ENCODE assay signal across 1 cellular context in genomic region chr10:125004571-125005311, GRCh38.
TF ChIP-seq lines count a peak whose summit lies in the region.

No MANE protein-coding gene starts in this region.

TF ChIP-seq in GM23338, 12 proteins besides CTCF, POLR2A, EP300 and RAD21 (continued from another document):
- TF ChIP-seq, protein P1, sequence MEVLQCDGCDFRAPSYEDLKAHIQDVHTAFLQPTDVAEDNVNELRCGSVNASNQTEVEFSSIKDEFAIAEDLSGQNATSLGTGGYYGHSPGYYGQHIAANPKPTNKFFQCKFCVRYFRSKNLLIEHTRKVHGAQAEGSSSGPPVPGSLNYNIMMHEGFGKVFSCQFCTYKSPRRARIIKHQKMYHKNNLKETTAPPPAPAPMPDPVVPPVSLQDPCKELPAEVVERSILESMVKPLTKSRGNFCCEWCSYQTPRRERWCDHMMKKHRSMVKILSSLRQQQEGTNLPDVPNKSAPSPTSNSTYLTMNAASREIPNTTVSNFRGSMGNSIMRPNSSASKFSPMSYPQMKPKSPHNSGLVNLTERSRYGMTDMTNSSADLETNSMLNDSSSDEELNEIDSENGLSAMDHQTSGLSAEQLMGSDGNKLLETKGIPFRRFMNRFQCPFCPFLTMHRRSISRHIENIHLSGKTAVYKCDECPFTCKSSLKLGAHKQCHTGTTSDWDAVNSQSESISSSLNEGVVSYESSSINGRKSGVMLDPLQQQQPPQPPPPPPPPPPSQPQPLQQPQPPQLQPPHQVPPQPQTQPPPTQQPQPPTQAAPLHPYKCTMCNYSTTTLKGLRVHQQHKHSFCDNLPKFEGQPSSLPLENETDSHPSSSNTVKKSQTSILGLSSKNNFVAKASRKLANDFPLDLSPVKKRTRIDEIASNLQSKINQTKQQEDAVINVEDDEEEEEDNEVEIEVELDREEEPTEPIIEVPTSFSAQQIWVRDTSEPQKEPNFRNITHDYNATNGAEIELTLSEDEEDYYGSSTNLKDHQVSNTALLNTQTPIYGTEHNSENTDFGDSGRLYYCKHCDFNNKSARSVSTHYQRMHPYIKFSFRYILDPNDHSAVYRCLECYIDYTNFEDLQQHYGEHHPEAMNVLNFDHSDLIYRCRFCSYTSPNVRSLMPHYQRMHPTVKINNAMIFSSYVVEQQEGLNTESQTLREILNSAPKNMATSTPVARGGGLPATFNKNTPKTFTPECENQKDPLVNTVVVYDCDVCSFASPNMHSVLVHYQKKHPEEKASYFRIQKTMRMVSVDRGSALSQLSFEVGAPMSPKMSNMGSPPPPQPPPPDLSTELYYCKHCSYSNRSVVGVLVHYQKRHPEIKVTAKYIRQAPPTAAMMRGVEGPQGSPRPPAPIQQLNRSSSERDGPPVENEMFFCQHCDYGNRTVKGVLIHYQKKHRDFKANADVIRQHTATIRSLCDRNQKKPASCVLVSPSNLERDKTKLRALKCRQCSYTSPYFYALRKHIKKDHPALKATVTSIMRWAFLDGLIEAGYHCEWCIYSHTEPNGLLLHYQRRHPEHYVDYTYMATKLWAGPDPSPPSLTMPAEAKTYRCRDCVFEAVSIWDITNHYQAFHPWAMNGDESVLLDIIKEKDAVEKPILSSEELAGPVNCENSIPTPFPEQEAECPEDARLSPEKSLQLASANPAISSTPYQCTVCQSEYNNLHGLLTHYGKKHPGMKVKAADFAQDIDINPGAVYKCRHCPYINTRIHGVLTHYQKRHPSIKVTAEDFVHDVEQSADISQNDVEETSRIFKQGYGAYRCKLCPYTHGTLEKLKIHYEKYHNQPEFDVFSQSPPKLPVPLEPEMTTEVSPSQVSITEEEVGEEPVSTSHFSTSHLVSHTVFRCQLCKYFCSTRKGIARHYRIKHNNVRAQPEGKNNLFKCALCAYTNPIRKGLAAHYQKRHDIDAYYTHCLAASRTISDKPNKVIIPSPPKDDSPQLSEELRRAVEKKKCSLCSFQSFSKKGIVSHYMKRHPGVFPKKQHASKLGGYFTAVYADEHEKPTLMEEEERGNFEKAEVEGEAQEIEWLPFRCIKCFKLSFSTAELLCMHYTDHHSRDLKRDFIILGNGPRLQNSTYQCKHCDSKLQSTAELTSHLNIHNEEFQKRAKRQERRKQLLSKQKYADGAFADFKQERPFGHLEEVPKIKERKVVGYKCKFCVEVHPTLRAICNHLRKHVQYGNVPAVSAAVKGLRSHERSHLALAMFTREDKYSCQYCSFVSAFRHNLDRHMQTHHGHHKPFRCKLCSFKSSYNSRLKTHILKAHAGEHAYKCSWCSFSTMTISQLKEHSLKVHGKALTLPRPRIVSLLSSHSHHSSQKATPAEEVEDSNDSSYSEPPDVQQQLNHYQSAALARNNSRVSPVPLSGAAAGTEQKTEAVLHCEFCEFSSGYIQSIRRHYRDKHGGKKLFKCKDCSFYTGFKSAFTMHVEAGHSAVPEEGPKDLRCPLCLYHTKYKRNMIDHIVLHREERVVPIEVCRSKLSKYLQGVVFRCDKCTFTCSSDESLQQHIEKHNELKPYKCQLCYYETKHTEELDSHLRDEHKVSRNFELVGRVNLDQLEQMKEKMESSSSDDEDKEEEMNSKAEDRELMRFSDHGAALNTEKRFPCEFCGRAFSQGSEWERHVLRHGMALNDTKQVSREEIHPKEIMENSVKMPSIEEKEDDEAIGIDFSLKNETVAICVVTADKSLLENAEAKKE (CRISPR knock-in tag; IDR thresholded peaks at IDR 0.05) = no peak
